ENCODE assay signal across 8 cellular contexts in genomic region chr19:13841339-13842293, GRCh38. TPM values are rescaled to one million over a fixed set of nuclear protein-coding genes. Genes with fewer than 3 reads are reported as not detected.
DNase-seq lines count a peak whose midpoint lies in the region; ATAC-seq and TF ChIP-seq lines count a peak whose summit lies in the region.

No MANE protein-coding gene starts in this region.

- H3K27me3 ChIP-seq in HCT116 (ENCODE audit: insufficient read depth, low read length) = no peaks in the 10 kb centered on the region
- H3K27me3 ChIP-seq in endocrine pancreas (ENCODE audit: control insufficient read depth, insufficient read depth, low read length) = no peaks in the 10 kb centered on the region
- no peaks in the 10 kb centered on the region for H3K27me3 ChIP-seq in mucosa of rectum (ENCODE audit: control insufficient read depth in 2 of 2, insufficient read depth in 2 of 2, low read length in 2 of 2)

- H3K4me1 Mint-ChIP-seq in T-helper 2 cell treated with Interferon-gamma antibody and Interleukin-4, amounts not matched to agents 5 μg/mL and 100 μg/mL, for 36 hours (ENCODE audit: low read depth) = peaks cover 45% of the 10 kb centered on the region

- peak overlapping the region; percentile 91 for H3K4me2 ChIP-seq in HCT116 (ENCODE audit: low read length)

- H3K36me3 Mint-ChIP-seq in T-helper 2 cell treated with Interferon-gamma antibody and Interleukin-4, amounts not matched to agents 5 μg/mL and 100 μg/mL, for 36 hours (ENCODE audit: low read depth) = peaks cover 29% of the 10 kb centered on the region

- CTCF ChIA-PET in HCT116 (lab: Charles Lee) = interaction anchor here (1.2 kb wide), 1 partner anchor 217 kb away, joined by 3 read pairs; no protein-coding TSS in a partner anchor

- H3K27ac ChIP-seq in HCT116 (ENCODE audit: low read depth, low read length) (peak overlapping the region; percentile 96), mucosa of rectum (ENCODE audit: low read depth in 2 of 2, low read length in 2 of 2) (peak overlapping the region; percentile 97 to 100)

- H3K27me3 Mint-ChIP-seq in T-helper 2 cell treated with Interferon-gamma antibody and Interleukin-4, amounts not matched to agents 5 μg/mL and 100 μg/mL, for 36 hours (ENCODE audit: low read depth) = no peaks in the 10 kb centered on the region

- H3K9me3 Mint-ChIP-seq in T-helper 2 cell treated with Interferon-gamma antibody and Interleukin-4, amounts not matched to agents 5 μg/mL and 100 μg/mL, for 36 hours = no peaks in the 10 kb centered on the region

- BruUV-seq in HCT116 (replicated peaks; lab: Mats Ljungman, UMichigan) = TSS peak; percentile 80

- peak overlapping the region; percentile 84 to 91 for H3K4me3 ChIP-seq in HCT116 (replicated peaks in 1 of 2; ENCODE audit: low read depth in 1 of 2, low read length in 2 of 2)
- no peak overlapping the region for H3K4me3 ChIP-seq in endocrine pancreas (ENCODE audit: control insufficient read depth, insufficient read depth, low read length)
- peak overlapping the region; percentile 79 to 84 for H3K4me3 ChIP-seq in mucosa of rectum (ENCODE audit: low read length in 2 of 2)

- peaks cover 3 to 29% of the 10 kb centered on the region in 2 experiments; a peak in 2 of 4 replicates for H3K36me3 ChIP-seq in HCT116 (ENCODE audit: control insufficient read depth in 1 of 2, insufficient read depth in 2 of 2, low read length in 2 of 2)
- no peaks in the 10 kb centered on the region for H3K36me3 ChIP-seq in endocrine pancreas (ENCODE audit: control insufficient read depth, insufficient read depth, low read length)
- H3K36me3 ChIP-seq in mucosa of rectum (ENCODE audit: control insufficient read depth in 2 of 2, insufficient read depth in 2 of 2, low read length in 2 of 2) = peaks cover 0 to 3% of the 10 kb centered on the region in 2 donors

- H4K20me1 ChIP-seq in HCT116 (ENCODE audit: insufficient read depth) = peaks cover 12% of the 10 kb centered on the region; the same call in 1 of the 2 replicates

- peaks cover 61 to 87% of the 10 kb centered on the region in 2 experiments for H3K4me1 ChIP-seq in HCT116 (ENCODE audit: control insufficient read depth in 1 of 2, insufficient read depth in 2 of 2, low read length in 2 of 2)
- no peaks in the 10 kb centered on the region for H3K4me1 ChIP-seq in endocrine pancreas (ENCODE audit: control insufficient read depth, insufficient read depth, low read length)
- peaks cover 61 to 69% of the 10 kb centered on the region in 2 donors for H3K4me1 ChIP-seq in mucosa of rectum (ENCODE audit: control insufficient read depth in 2 of 2, insufficient read depth in 2 of 2, low read length in 2 of 2)

- TF ChIP-seq POLR2A in HCT116 (IDR thresholded peaks at IDR 0.05; ENCODE audit: borderline replicate concordance, extremely low read depth, insufficient read depth, insufficient read length) = no peak

- H3K4me3 Mint-ChIP-seq in T-helper 2 cell treated with Interferon-gamma antibody and Interleukin-4, amounts not matched to agents 5 μg/mL and 100 μg/mL, for 36 hours = peak overlapping the region; percentile 93

- RAD21 ChIA-PET in HCT116 (lab: Charles Lee; ENCODE audit: low non-redundant PET in 1 of 2, low total read pairs in 2 of 2, uncharacterized antibody in 2 of 2, unreplicated experiment in 2 of 2) = interaction anchor here in 1 of 2 experiments (0.6 to 0.9 kb wide), 2 partner anchors 13 to 94 kb away, joined by 3 to 4 read pairs; no protein-coding TSS in a partner anchor

- DNase-seq in HCT116 (ENCODE audit: low read depth, low spot score) (no peak), SHP77 treated with DMSO at 0.1 percent for 48 hours (lab: John Stamatoyannopoulos, UW) (no peak), KG1 (lab: John Stamatoyannopoulos, UW) (no peak), activated gamma-delta T cell (lab: John Stamatoyannopoulos, UW) (no peak)
- DNase-seq in T-helper 2 cell treated with Interferon-gamma antibody and Interleukin-4, amounts not matched to agents 5 μg/mL and 100 μg/mL, for 36 hours (ENCODE audit: low spot score) = peak; percentile 42

- no peak for TF ChIP-seq RAD21 in HCT116 (IDR thresholded peaks at IDR 0.05; ENCODE audit: low read depth)

- peaks cover 64% of the 10 kb centered on the region for H3K79me2 ChIP-seq in HCT116 (ENCODE audit: insufficient read depth, low read length)

- ATAC-seq in HCT116 (no peak), GM18907 (IDR thresholded peaks at IDR 0.05; ENCODE audit: unreplicated experiment) (no peak)

- H3K9me3 ChIP-seq in HCT116 (ENCODE audit: control insufficient read depth in 1 of 2, insufficient read depth in 1 of 2, low read depth in 1 of 2, low read length in 2 of 2) (no peaks in the 10 kb centered on the region), endocrine pancreas (ENCODE audit: control insufficient read depth, low read length) (no peaks in the 10 kb centered on the region), mucosa of rectum (ENCODE audit: control insufficient read depth in 2 of 2, low read length in 2 of 2) (no peaks in the 10 kb centered on the region)

- intact Hi-C loops in HCT116 (cut with micrococcal nuclease) = loop anchor here (5.0 kb wide), 1 partner anchor 44 kb away; the partner anchor contains the start of gene ZSWIM4

- H3K27ac Mint-ChIP-seq in T-helper 2 cell treated with Interferon-gamma antibody and Interleukin-4, amounts not matched to agents 5 μg/mL and 100 μg/mL, for 36 hours = peak overlapping the region; percentile 92

- TF ChIP-seq CTCF in HCT116 (IDR thresholded peaks at IDR 0.05 in 2 of 3, conservative IDR thresholded peaks at IDR 0.05 in 1 of 3; ENCODE audit: borderline replicate concordance in 1 of 3, insufficient read depth in 1 of 3, low read depth in 2 of 3, low read length in 2 of 3) = no peak

- no peak overlapping the region for H2AFZ ChIP-seq in HCT116 (ENCODE audit: low read depth, low read length, poor library complexity, severe bottlenecking)

- no peaks in the 10 kb centered on the region for H3K9me2 ChIP-seq in HCT116 (ENCODE audit: insufficient read depth)

- peak overlapping the region; percentile 97 for H3K9ac ChIP-seq in HCT116 (ENCODE audit: low read length)
- H3K9ac ChIP-seq in endocrine pancreas (ENCODE audit: control insufficient read depth, insufficient read depth, low read length) = peak overlapping the region; percentile 69
- H3K9ac ChIP-seq in mucosa of rectum (ENCODE audit: low read depth in 1 of 2, low read length in 2 of 2) = peak overlapping the region; percentile 93 to 96

- POLR2A ChIA-PET in HCT116 (lab: Charles Lee) = interaction anchor here (1.5 to 4.6 kb wide), 4 partner anchors 10 to 21 kb away, joined by 7 to 64 read pairs (median 20); no protein-coding TSS in a partner anchor

TF ChIP-seq in HCT116, 20 proteins besides CTCF, POLR2A, EP300 and RAD21 (continues in another document):
- TF ChIP-seq TCF7L2 (IDR thresholded peaks at IDR 0.05; ENCODE audit: borderline replicate concordance, extremely low read depth, insufficient read depth, insufficient read length) = peak; percentile 18
- TF ChIP-seq ELF1 (IDR thresholded peaks at IDR 0.05; ENCODE audit: borderline replicate concordance, low read depth) = no peak
- TF ChIP-seq CBX3 (IDR thresholded peaks at IDR 0.05; ENCODE audit: low read depth) = no peak
- TF ChIP-seq FOSL1 (IDR thresholded peaks at IDR 0.05; ENCODE audit: low read depth) = no peak
- TF ChIP-seq ATF3 (IDR thresholded peaks at IDR 0.05) = no peak
- TF ChIP-seq POLR2AphosphoS5 (IDR thresholded peaks at IDR 0.05; ENCODE audit: low read depth, low read length) = 0 out of 2 replicates have a peak, but pooled peaks have one; percentile 4
- no peak for TF ChIP-seq SIN3A (IDR thresholded peaks at IDR 0.05; ENCODE audit: low read depth)
- TF ChIP-seq CEBPB (IDR thresholded peaks at IDR 0.05; ENCODE audit: low read depth) = no peak
- TF ChIP-seq YY1 (IDR thresholded peaks at IDR 0.05; ENCODE audit: extremely low read depth, insufficient replicate concordance, low read depth, low read length) = no peak
- TF ChIP-seq, protein P1, sequence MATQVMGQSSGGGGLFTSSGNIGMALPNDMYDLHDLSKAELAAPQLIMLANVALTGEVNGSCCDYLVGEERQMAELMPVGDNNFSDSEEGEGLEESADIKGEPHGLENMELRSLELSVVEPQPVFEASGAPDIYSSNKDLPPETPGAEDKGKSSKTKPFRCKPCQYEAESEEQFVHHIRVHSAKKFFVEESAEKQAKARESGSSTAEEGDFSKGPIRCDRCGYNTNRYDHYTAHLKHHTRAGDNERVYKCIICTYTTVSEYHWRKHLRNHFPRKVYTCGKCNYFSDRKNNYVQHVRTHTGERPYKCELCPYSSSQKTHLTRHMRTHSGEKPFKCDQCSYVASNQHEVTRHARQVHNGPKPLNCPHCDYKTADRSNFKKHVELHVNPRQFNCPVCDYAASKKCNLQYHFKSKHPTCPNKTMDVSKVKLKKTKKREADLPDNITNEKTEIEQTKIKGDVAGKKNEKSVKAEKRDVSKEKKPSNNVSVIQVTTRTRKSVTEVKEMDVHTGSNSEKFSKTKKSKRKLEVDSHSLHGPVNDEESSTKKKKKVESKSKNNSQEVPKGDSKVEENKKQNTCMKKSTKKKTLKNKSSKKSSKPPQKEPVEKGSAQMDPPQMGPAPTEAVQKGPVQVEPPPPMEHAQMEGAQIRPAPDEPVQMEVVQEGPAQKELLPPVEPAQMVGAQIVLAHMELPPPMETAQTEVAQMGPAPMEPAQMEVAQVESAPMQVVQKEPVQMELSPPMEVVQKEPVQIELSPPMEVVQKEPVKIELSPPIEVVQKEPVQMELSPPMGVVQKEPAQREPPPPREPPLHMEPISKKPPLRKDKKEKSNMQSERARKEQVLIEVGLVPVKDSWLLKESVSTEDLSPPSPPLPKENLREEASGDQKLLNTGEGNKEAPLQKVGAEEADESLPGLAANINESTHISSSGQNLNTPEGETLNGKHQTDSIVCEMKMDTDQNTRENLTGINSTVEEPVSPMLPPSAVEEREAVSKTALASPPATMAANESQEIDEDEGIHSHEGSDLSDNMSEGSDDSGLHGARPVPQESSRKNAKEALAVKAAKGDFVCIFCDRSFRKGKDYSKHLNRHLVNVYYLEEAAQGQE (IDR thresholded peaks at IDR 0.05; ENCODE audit: low read depth) = no peak
- TF ChIP-seq ZFX (IDR thresholded peaks at IDR 0.05) = peak; percentile 53
- TF ChIP-seq EZH2phosphoT487 (IDR thresholded peaks at IDR 0.05; ENCODE audit: borderline replicate concordance) = no peak
- TF ChIP-seq JUND (IDR thresholded peaks at IDR 0.05) = no peak
- no peak for TF ChIP-seq ZNF274 (IDR thresholded peaks at IDR 0.05; ENCODE audit: low read depth, low read length)
- TF ChIP-seq EZH2 (IDR thresholded peaks at IDR 0.05) = no peak
- no peak for TF ChIP-seq SP1 (IDR thresholded peaks at IDR 0.05; ENCODE audit: low read depth)
- TF ChIP-seq SRF (IDR thresholded peaks at IDR 0.05; ENCODE audit: low read depth) = no peak
- TF ChIP-seq EGR1 (IDR thresholded peaks at IDR 0.05; ENCODE audit: low read depth) = no peak

RNA-seq across cellular contexts. Expression of gene NANOS3, which starts 35.3 kb away (rescaled TPM):
- not detected for total RNA-seq in HCT116 (2021; ENCODE audit: unreplicated experiment)
- 0.17 and 0.30 TPM in 2 replicates for polyA plus RNA-seq in HCT116 (2012)

RNA-seq across cellular contexts. Expression of gene ZSWIM4, which starts 46.4 kb away (rescaled TPM):
- 9.8 TPM for total RNA-seq in HCT116 (2021; ENCODE audit: unreplicated experiment)
- 5.4 and 6.1 TPM in 2 replicates for polyA plus RNA-seq in HCT116 (2012)
